1 cellular context compared by ENCODE assay signal in genomic region chr1:35192056-35192852, GRCh38.
TF ChIP-seq lines count a peak whose summit lies in the region.

No MANE protein-coding gene starts in this region.

TF ChIP-seq in GM12878, 131 proteins besides CTCF, POLR2A, EP300 and RAD21 (continued from another document and continues in another):
- 0 out of 2 replicates have a peak, but pooled peaks have one; percentile 55 for TF ChIP-seq ZNF687 (IDR thresholded peaks at IDR 0.05)
- no peak for TF ChIP-seq TAF1 (IDR thresholded peaks at IDR 0.05; ENCODE audit: borderline replicate concordance, low read depth, low read length)
- peak; percentile 25 for TF ChIP-seq HDAC6 (IDR thresholded peaks at IDR 0.05; ENCODE audit: unreplicated experiment)
- TF ChIP-seq ELK1 (IDR thresholded peaks at IDR 0.05; ENCODE audit: low read depth, low read length), result no peak
- 0 out of 3 replicates have a peak, but pooled peaks have one; percentile 5 for TF ChIP-seq POU2F2 (IDR thresholded peaks at IDR 0.05; ENCODE audit: borderline replicate concordance, low read depth, low read length)
- peak; percentile 47; the same call in 1 of the 2 replicates for TF ChIP-seq NR2F1 (conservative IDR thresholded peaks at IDR 0.05)
- TF ChIP-seq RCOR1 (conservative IDR thresholded peaks at IDR 0.05; ENCODE audit: low read depth, low read length), result 0 out of 2 replicates have a peak, but pooled peaks have one; percentile 52
- peak; percentile 28 to 58; a peak in 3 of 4 replicates for TF ChIP-seq BHLHE40 (IDR thresholded peaks at IDR 0.05; ENCODE audit: borderline replicate concordance in 1 of 2, low read depth in 2 of 2, low read length in 1 of 2)
- TF ChIP-seq TCF12 (IDR thresholded peaks at IDR 0.05; ENCODE audit: low read depth, low read length), result no peak
- TF ChIP-seq BCL11A (IDR thresholded peaks at IDR 0.05; ENCODE audit: low read depth, low read length), result no peak
- no peak for TF ChIP-seq ZZZ3 (IDR thresholded peaks at IDR 0.05; ENCODE audit: control insufficient read depth, insufficient read length, low read depth)
- TF ChIP-seq NR2C1 (IDR thresholded peaks at IDR 0.05), result peak; percentile 75
- TF ChIP-seq BCL3 (IDR thresholded peaks at IDR 0.05; ENCODE audit: borderline replicate concordance, insufficient read depth, low read depth, low read length, poor library complexity, severe bottlenecking), result peak; percentile 12
- peak in 1 of 2 experiments; percentile 100; a peak in 2 of 3 replicates for TF ChIP-seq EGR1 (IDR thresholded peaks at IDR 0.05; ENCODE audit: borderline replicate concordance in 1 of 2, low read depth in 2 of 2, low read length in 2 of 2)
- peak; percentile 23 for TF ChIP-seq IKZF1 (conservative IDR thresholded peaks at IDR 0.05)
- TF ChIP-seq ZBTB40 (IDR thresholded peaks at IDR 0.05; ENCODE audit: borderline replicate concordance), result no peak
- 0 out of 2 replicates have a peak, but pooled peaks have one; percentile 23 for TF ChIP-seq MEF2A (IDR thresholded peaks at IDR 0.05; ENCODE audit: insufficient read depth, low read depth, low read length)
- no peak; the same call in 1 of the 2 replicates for TF ChIP-seq CREB1 (IDR thresholded peaks at IDR 0.05; ENCODE audit: low read depth)
- no peak for TF ChIP-seq IRF5 (IDR thresholded peaks at IDR 0.05; ENCODE audit: borderline replicate concordance)
- peak; percentile 2 for TF ChIP-seq PBX3 (IDR thresholded peaks at IDR 0.05; ENCODE audit: insufficient replicate concordance, low read depth, low read length)
- TF ChIP-seq ZBTB33 (IDR thresholded peaks at IDR 0.05), result no peak
- peak; percentile 12; the same call in 1 of the 2 replicates for TF ChIP-seq BCLAF1 (IDR thresholded peaks at IDR 0.05)
- no peak for TF ChIP-seq NFIC (IDR thresholded peaks at IDR 0.05; ENCODE audit: low read depth, low read length)
- TF ChIP-seq HDGF (IDR thresholded peaks at IDR 0.05), result no peak
- TF ChIP-seq CREM (IDR thresholded peaks at IDR 0.05; ENCODE audit: low read depth), result peak; percentile 62; the same call in 1 of the 2 replicates
- TF ChIP-seq USF1 (IDR thresholded peaks at IDR 0.05; ENCODE audit: borderline replicate concordance, extremely low read length, insufficient read depth, low read depth, low read length), result no peak
- no peak for TF ChIP-seq MEF2B (IDR thresholded peaks at IDR 0.05; ENCODE audit: partially characterized antibody, poor library complexity, severe bottlenecking)
- peak; percentile 90 for TF ChIP-seq POLR2AphosphoS5 (IDR thresholded peaks at IDR 0.05; ENCODE audit: low read length)
- TF ChIP-seq NKRF (conservative IDR thresholded peaks at IDR 0.05), result no peak; the same call in 1 of the 2 replicates
- 0 out of 2 replicates have a peak, but pooled peaks have one; percentile 33 for TF ChIP-seq ZNF217 (IDR thresholded peaks at IDR 0.05)
